1 cellular context compared by ENCODE assay signal in genomic region chr2:27762951-27763906, GRCh38.
TF ChIP-seq lines count a peak whose summit lies in the region.

No MANE protein-coding gene starts in this region.

TF ChIP-seq in HepG2, 621 proteins besides CTCF, POLR2A, EP300 and RAD21 (continued from another document and continues in another):
- peak; percentile 91 for TF ChIP-seq HDAC2 (CRISPR knock-in tag; IDR thresholded peaks at IDR 0.05)
- TF ChIP-seq HIC2 (CRISPR knock-in tag; IDR thresholded peaks at IDR 0.05; ENCODE audit: low read depth), result peak; percentile 55; the same call in 1 of the 2 replicates
- TF ChIP-seq TMF1 (CRISPR knock-in tag; IDR thresholded peaks at IDR 0.05; ENCODE audit: low read depth), result no peak
- 0 out of 2 replicates have a peak, but pooled peaks have one; percentile 59 for TF ChIP-seq ZNF264 (CRISPR knock-in tag; IDR thresholded peaks at IDR 0.05)
- no peak for TF ChIP-seq FOXC1 (CRISPR knock-in tag; IDR thresholded peaks at IDR 0.05; ENCODE audit: borderline replicate concordance)
- TF ChIP-seq ATF2 (CRISPR knock-in tag; IDR thresholded peaks at IDR 0.05), result 0 out of 2 replicates have a peak, but pooled peaks have one; percentile 52
- peak; percentile 60; the same call in 1 of the 2 replicates for TF ChIP-seq ZNF317 (CRISPR knock-in tag; IDR thresholded peaks at IDR 0.05)
- peak; percentile 18; the same call in 1 of the 2 replicates for TF ChIP-seq ZNF792 (CRISPR knock-in tag; IDR thresholded peaks at IDR 0.05)
- TF ChIP-seq RBFOX2 (IDR thresholded peaks at IDR 0.05; ENCODE audit: low read depth, low read length), result no peak
- TF ChIP-seq DBP (CRISPR knock-in tag; IDR thresholded peaks at IDR 0.05; ENCODE audit: not compliant biosample characterization), result no peak
- TF ChIP-seq GFI1 (CRISPR knock-in tag; IDR thresholded peaks at IDR 0.05; ENCODE audit: borderline replicate concordance), result peak; percentile 74
- TF ChIP-seq PLRG1 (conservative IDR thresholded peaks at IDR 0.05), result no peak
- no peak for TF ChIP-seq ZBTB49 (CRISPR knock-in tag; IDR thresholded peaks at IDR 0.05; ENCODE audit: borderline replicate concordance)
- TF ChIP-seq ZNF567 (CRISPR knock-in tag; IDR thresholded peaks at IDR 0.05; ENCODE audit: borderline replicate concordance), result no peak
- peak; percentile 100 for TF ChIP-seq ARID5B (CRISPR knock-in tag; IDR thresholded peaks at IDR 0.05)
- peak; percentile 41 for TF ChIP-seq GATAD1 (CRISPR knock-in tag; IDR thresholded peaks at IDR 0.05)
- TF ChIP-seq CREB1 (IDR thresholded peaks at IDR 0.05), result no peak
- peak; percentile 66; the same call in 1 of the 2 replicates for TF ChIP-seq CREB1 (CRISPR knock-in tag; IDR thresholded peaks at IDR 0.05)
- TF ChIP-seq HOMEZ (CRISPR knock-in tag; IDR thresholded peaks at IDR 0.05; ENCODE audit: low read depth), result peak; percentile 84; the same call in 1 of the 2 replicates
- no peak for TF ChIP-seq SIN3A (IDR thresholded peaks at IDR 0.05; ENCODE audit: borderline replicate concordance, low read depth, low read length)
- no peak for TF ChIP-seq BCLAF1 (IDR thresholded peaks at IDR 0.05)
- peak; percentile 32; the same call in 1 of the 2 replicates for TF ChIP-seq TFDP1 (CRISPR knock-in tag; IDR thresholded peaks at IDR 0.05; ENCODE audit: borderline replicate concordance)
- peak; percentile 86 for TF ChIP-seq ZNF609 (CRISPR knock-in tag; IDR thresholded peaks at IDR 0.05; ENCODE audit: borderline replicate concordance)
- TF ChIP-seq NR2F1 (CRISPR knock-in tag; IDR thresholded peaks at IDR 0.05), result peak; percentile 80 to 86
- no peak for TF ChIP-seq EED (CRISPR knock-in tag; IDR thresholded peaks at IDR 0.05)
- no peak for TF ChIP-seq NCOA5 (CRISPR knock-in tag; IDR thresholded peaks at IDR 0.05)
- TF ChIP-seq CREM (IDR thresholded peaks at IDR 0.05), result peak; percentile 81
- no peak for TF ChIP-seq CREM (CRISPR knock-in tag; IDR thresholded peaks at IDR 0.05)
- TF ChIP-seq E2F2 (CRISPR knock-in tag; IDR thresholded peaks at IDR 0.05; ENCODE audit: borderline replicate concordance), result no peak
- TF ChIP-seq ZNF33B (CRISPR knock-in tag; IDR thresholded peaks at IDR 0.05), result 0 out of 2 replicates have a peak, but pooled peaks have one; percentile 20
- no peak for TF ChIP-seq PCBP1 (IDR thresholded peaks at IDR 0.05; ENCODE audit: borderline replicate concordance, low read depth, low read length)
